ENCODE assay signal across 26 cellular contexts in the genomic region with DNA sequence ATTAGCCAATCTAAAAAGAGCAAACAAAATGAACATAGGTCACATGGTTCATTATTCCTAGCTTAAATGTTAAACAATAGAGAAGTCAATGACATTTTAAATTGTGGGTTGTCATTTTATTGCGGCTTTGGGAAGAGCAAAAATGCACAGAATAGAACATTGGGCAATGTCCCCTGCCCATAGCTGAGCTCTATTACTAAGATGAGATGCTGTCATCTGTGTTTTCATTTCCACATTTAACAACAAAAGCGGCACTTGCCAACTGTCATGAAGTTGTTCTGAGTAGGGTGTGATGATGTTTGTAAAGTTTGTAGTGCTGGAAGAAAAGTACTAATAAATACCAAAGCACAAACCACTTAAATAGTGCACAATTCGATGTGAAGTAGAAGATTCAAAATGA. TPM values are rescaled to one million over a fixed set of nuclear protein-coding genes. Genes with fewer than 3 reads are reported as not detected.
"Had no signal": no experiment of that assay in that cellular context is flagged by ENCODE, and none has a peak within 500 bp of the region (broad histone marks: within the 10 kb centered on the region; RNA-seq: fewer than 3 reads in every experiment).

No MANE protein-coding gene starts in this region.

- H3K4me3 ChIP-seq: lung, psoas muscle, right lobe of liver, spleen, tibial artery, upper lobe of left lung, uterus had no signal

- ATAC-seq: foreskin keratinocyte; left cardiac atrium; left ventricle myocardium superior; natural killer cell treated with Interleukin-12 subunit alpha and Interleukin-12 subunit beta and Interleukin-15 and Interleukin-18, amount 100 ng/mL, for 72 hours; psoas muscle; right lobe of liver; stimulated activated memory B cell treated with anti-CD40 and anti-IgM and Interleukin-4, amounts not matched to agents 10 μg/mL and 1 μg/mL and 100 μg/mL, for 72 hours had no signal

- H3K9me3 ChIP-seq: psoas muscle, right lobe of liver, spleen, tibial artery, upper lobe of left lung, uterus had no signal

- H3K9me3 Mint-ChIP-seq: endodermal cell; natural killer cell treated with Interleukin-12 subunit alpha and Interleukin-12 subunit beta and Interleukin-15 and Interleukin-18, amount 100 ng/mL, for 72 hours; stimulated activated memory B cell treated with anti-CD40 and anti-IgM and Interleukin-4, amounts not matched to agents 10 μg/mL and 1 μg/mL and 100 μg/mL, for 72 hours; stimulated activated naive CD8-positive, alpha-beta T cell treated with anti-CD3 and anti-CD28 coated beads, Interleukin-15, Interleukin-2, amounts not matched to agents 100 ng/mL and 50 ng/mL, for 24 hours had no signal

- H3K27me3 ChIP-seq: foreskin keratinocyte, right lobe of liver, spleen, tibial artery, upper lobe of left lung, uterus had no signal

- H3K36me3 Mint-ChIP-seq: natural killer cell treated with Interleukin-12 subunit alpha and Interleukin-12 subunit beta and Interleukin-15 and Interleukin-18, amount 100 ng/mL, for 72 hours; stimulated activated memory B cell treated with anti-CD40 and anti-IgM and Interleukin-4, amounts not matched to agents 10 μg/mL and 1 μg/mL and 100 μg/mL, for 72 hours had no signal

- H3K27me3 Mint-ChIP-seq: stimulated activated memory B cell treated with anti-CD40 and anti-IgM and Interleukin-4, amounts not matched to agents 10 μg/mL and 1 μg/mL and 100 μg/mL, for 72 hours had no signal

- H3K4me1 ChIP-seq: foreskin keratinocyte, uterus had no signal

- H2AFZ ChIP-seq: parathyroid adenoma had no signal

- H3K27ac ChIP-seq: foreskin keratinocyte, parathyroid adenoma, psoas muscle, right lobe of liver, tibial artery, upper lobe of left lung, uterus had no signal

- H3K4me3 Mint-ChIP-seq: endodermal cell; natural killer cell treated with Interleukin-12 subunit alpha and Interleukin-12 subunit beta and Interleukin-15 and Interleukin-18, amount 100 ng/mL, for 72 hours; stimulated activated memory B cell treated with anti-CD40 and anti-IgM and Interleukin-4, amounts not matched to agents 10 μg/mL and 1 μg/mL and 100 μg/mL, for 72 hours; stimulated activated naive CD8-positive, alpha-beta T cell treated with anti-CD3 and anti-CD28 coated beads, Interleukin-15, Interleukin-2, amounts not matched to agents 100 ng/mL and 50 ng/mL, for 24 hours had no signal

- H3K9ac ChIP-seq: parathyroid adenoma had no signal

- H3K36me3 ChIP-seq: right lobe of liver, spleen, tibial artery, upper lobe of left lung, uterus had no signal

- H3K27ac Mint-ChIP-seq: endodermal cell; natural killer cell treated with Interleukin-12 subunit alpha and Interleukin-12 subunit beta and Interleukin-15 and Interleukin-18, amount 100 ng/mL, for 72 hours; stimulated activated memory B cell treated with anti-CD40 and anti-IgM and Interleukin-4, amounts not matched to agents 10 μg/mL and 1 μg/mL and 100 μg/mL, for 72 hours; stimulated activated naive CD8-positive, alpha-beta T cell treated with anti-CD3 and anti-CD28 coated beads, Interleukin-15, Interleukin-2, amounts not matched to agents 100 ng/mL and 50 ng/mL, for 24 hours had no signal

- DNase-seq: effector CD4-positive, alpha-beta T cell; endodermal cell; erythroblast; foreskin keratinocyte; kidney; left cardiac atrium; left ventricle myocardium superior; mesenchymal stem cell; midbrain; psoas muscle; retina; right lobe of liver; spleen; stimulated activated CD4-positive, alpha-beta T cell treated with anti-CD3 and anti-CD28 coated beads, Interleukin-15, amount 100 ng/mL, for 24 hours; stimulated activated CD4-positive, alpha-beta T cell treated with anti-CD3 and anti-CD28 coated beads, Interleukin-1b, Interleukin-23, amount 100 ng/mL, for 48 hours; stimulated activated CD4-positive, alpha-beta T cell treated with anti-CD3 and anti-CD28 coated beads, Interleukin-4, amount 100 ng/mL, for 24 hours; tibial artery; upper lobe of left lung; uterus had no signal

RNA-seq across cellular contexts. Expression of gene TXNDC2, which starts 24.9 kb away (rescaled TPM):
- total RNA-seq: endodermal cell; endothelial cell of umbilical vein; foreskin keratinocyte; left ventricle myocardium superior; natural killer cell treated with Interleukin-12 subunit alpha and Interleukin-12 subunit beta and Interleukin-15 and Interleukin-18, amount 100 ng/mL, for 72 hours; right lobe of liver; skeletal muscle tissue had no signal
